ENCODE assay signal across 8 cellular contexts in genomic region chr6:43773981-43774775, GRCh38. TPM values are rescaled to one million over a fixed set of nuclear protein-coding genes. Genes with fewer than 3 reads are reported as not detected.
A peak's percentile ranks its signal among the peaks of the same experiment; 100 is the strongest.
DNase-seq lines count a peak whose midpoint lies in the region; ATAC-seq and TF ChIP-seq lines count a peak whose summit lies in the region.

No MANE protein-coding gene starts in this region.

- peak; percentile 12 for DNase-seq in Caki2 (ENCODE audit: low read depth)
- DNase-seq in OCI-LY7 (ENCODE audit: low spot score): no peak
- DNase-seq in esophagus muscularis mucosa (ENCODE audit: extremely low spot score): no peak
- no peak for DNase-seq in progenitor cell of endocrine pancreas (ENCODE audit: low spot score, unreplicated experiment)
- no peak for DNase-seq in NCI-H82 treated with DMSO at 0.1 percent for 48 hours (lab: John Stamatoyannopoulos, UW; ENCODE audit: unreplicated experiment)
- DNase-seq in central memory CD4-positive, alpha-beta T cell: no peak

- no peaks in the 10 kb centered on the region for H3K27me3 Mint-ChIP-seq in progenitor cell of endocrine pancreas

- H3K4me1 ChIP-seq in OCI-LY7 (ENCODE audit: insufficient read depth, low read length, poor library complexity, severe bottlenecking): peaks cover 47% of the 10 kb centered on the region
- H3K4me1 ChIP-seq in esophagus muscularis mucosa: peaks cover 61 to 78% (median 64%) of the 10 kb centered on the region in 4 donors

- peak overlapping the region; percentile 95 for H3K4me2 ChIP-seq in OCI-LY7 (ENCODE audit: low read length)

- no peaks in the 10 kb centered on the region for H4K20me1 ChIP-seq in OCI-LY7 (ENCODE audit: insufficient read depth, low read length)

- no peaks in the 10 kb centered on the region for H3K27me3 ChIP-seq in esophagus muscularis mucosa

- POLR2A ChIA-PET in OCI-LY7 (lab: Charles Lee): interaction anchor here (0.9 to 1.9 kb wide), 3 partner anchors 59 to 104 kb away, joined by 3 to 8 read pairs (median 3); no protein-coding TSS in a partner anchor

- no peak for TF ChIP-seq EP300 in esophagus muscularis mucosa (IDR thresholded peaks at IDR 0.05)

- H3K27ac ChIP-seq in OCI-LY7 (ENCODE audit: low read depth, low read length, poor library complexity, severe bottlenecking) (no peak overlapping the region), esophagus muscularis mucosa (replicated peaks in 1 of 4) (peak overlapping the region; percentile 97 to 99 (median 97))

- H3K4me3 ChIP-seq in OCI-LY7 (ENCODE audit: low read depth, low read length, poor library complexity, severe bottlenecking) (peak overlapping the region; percentile 80), esophagus muscularis mucosa (peak overlapping the region; percentile 73 to 83 (median 82))

- 54% methylated on average over 12 of the region's 12 CpGs for WGBS in esophagus muscularis mucosa

- no peaks in the 10 kb centered on the region for H3K9me3 Mint-ChIP-seq in progenitor cell of endocrine pancreas (ENCODE audit: low read depth)

- in situ Hi-C loops in Caki2 (cut with HindIII; ENCODE audit: low pct_unique_long_range_greater_than_20kb, low sequenced_read_pairs): no loop called here

- intact Hi-C loops in OCI-LY7 (cut with micrococcal nuclease; ENCODE audit: unreplicated experiment): loop anchor here (1.0 to 10.0 kb wide), 3 partner anchors 50 to 451 kb away; partner anchors contain the start of gene SLC29A1
- intact Hi-C loops in esophagus muscularis mucosa (cut with DNase I): loop anchor here (5.0 to 10.0 kb wide), 2 partner anchors 147 to 201 kb away; partner anchors contain the start of gene GTPBP2

- BruUV-seq in OCI-LY7 (replicated peaks; lab: Mats Ljungman, UMichigan): no TSS peak

- peaks cover 17% of the 10 kb centered on the region for H3K36me3 Mint-ChIP-seq in progenitor cell of endocrine pancreas (ENCODE audit: insufficient read depth)

- no peaks in the 10 kb centered on the region for H3K9me2 ChIP-seq in OCI-LY7 (ENCODE audit: insufficient read depth, low read length)

- no peak for ATAC-seq in HG03565 (IDR thresholded peaks at IDR 0.05; ENCODE audit: unreplicated experiment)
- ATAC-seq in GM19452 (IDR thresholded peaks at IDR 0.05; ENCODE audit: unreplicated experiment): no peak

- H3K36me3 ChIP-seq in OCI-LY7 (ENCODE audit: insufficient read depth, low read length): peaks cover 28% of the 10 kb centered on the region
- peaks cover 16 to 31% (median 24%) of the 10 kb centered on the region in 4 donors for H3K36me3 ChIP-seq in esophagus muscularis mucosa

- no peaks in the 10 kb centered on the region; the same call in 1 of the 2 replicates for H3K79me2 ChIP-seq in OCI-LY7 (ENCODE audit: insufficient read depth, low read depth, low read length)

- peaks cover 34% of the 10 kb centered on the region for H3K4me1 Mint-ChIP-seq in progenitor cell of endocrine pancreas (ENCODE audit: low read depth)

- peak overlapping the region; percentile 96 for H3K27ac Mint-ChIP-seq in progenitor cell of endocrine pancreas

- no peak overlapping the region for H2AFZ ChIP-seq in OCI-LY7 (ENCODE audit: low read length)

- no peak for TF ChIP-seq CTCF in OCI-LY7 (conservative IDR thresholded peaks at IDR 0.05; ENCODE audit: low read length)
- no peak for TF ChIP-seq CTCF in esophagus muscularis mucosa (IDR thresholded peaks at IDR 0.05)
- no peak for TF ChIP-seq CTCF in progenitor cell of endocrine pancreas (IDR thresholded peaks at IDR 0.05; ENCODE audit: unreplicated experiment)

- H3K9me3 ChIP-seq in OCI-LY7 (ENCODE audit: low read length) (no peaks in the 10 kb centered on the region), esophagus muscularis mucosa (no peaks in the 10 kb centered on the region)

- no peak for TF ChIP-seq POLR2A in esophagus muscularis mucosa (IDR thresholded peaks at IDR 0.05; ENCODE audit: low read depth)

- CTCF ChIA-PET in OCI-LY7 (lab: Charles Lee; ENCODE audit: unreplicated experiment): no interaction called here

- peak overlapping the region; percentile 97 for H3K4me3 Mint-ChIP-seq in progenitor cell of endocrine pancreas (ENCODE audit: low read depth)

RNA-seq across cellular contexts. Expression of gene VEGFA, which starts 4.2 kb away (rescaled TPM):
- total RNA-seq in Caki2 (2014; rRNA removed; shearing (Covaris generic); ENCODE audit: low replicate concordance): 40.0 and 81.4 TPM in 2 replicates
- total RNA-seq in OCI-LY7 (2014; rRNA removed; shearing (Covaris generic)): 59.7 and 66.3 TPM in 2 replicates
- total RNA-seq in OCI-LY7 (2022) (64.5 and 88.5 TPM in 2 replicates), esophagus muscularis mucosa (10 to 100 TPM; 39.2 to 58.5 (median 45.0) TPM), progenitor cell of endocrine pancreas (243 and 267 TPM in 2 replicates)
